Comparison of ENCODE assay signal across 14 cellular contexts in the genomic region with DNA sequence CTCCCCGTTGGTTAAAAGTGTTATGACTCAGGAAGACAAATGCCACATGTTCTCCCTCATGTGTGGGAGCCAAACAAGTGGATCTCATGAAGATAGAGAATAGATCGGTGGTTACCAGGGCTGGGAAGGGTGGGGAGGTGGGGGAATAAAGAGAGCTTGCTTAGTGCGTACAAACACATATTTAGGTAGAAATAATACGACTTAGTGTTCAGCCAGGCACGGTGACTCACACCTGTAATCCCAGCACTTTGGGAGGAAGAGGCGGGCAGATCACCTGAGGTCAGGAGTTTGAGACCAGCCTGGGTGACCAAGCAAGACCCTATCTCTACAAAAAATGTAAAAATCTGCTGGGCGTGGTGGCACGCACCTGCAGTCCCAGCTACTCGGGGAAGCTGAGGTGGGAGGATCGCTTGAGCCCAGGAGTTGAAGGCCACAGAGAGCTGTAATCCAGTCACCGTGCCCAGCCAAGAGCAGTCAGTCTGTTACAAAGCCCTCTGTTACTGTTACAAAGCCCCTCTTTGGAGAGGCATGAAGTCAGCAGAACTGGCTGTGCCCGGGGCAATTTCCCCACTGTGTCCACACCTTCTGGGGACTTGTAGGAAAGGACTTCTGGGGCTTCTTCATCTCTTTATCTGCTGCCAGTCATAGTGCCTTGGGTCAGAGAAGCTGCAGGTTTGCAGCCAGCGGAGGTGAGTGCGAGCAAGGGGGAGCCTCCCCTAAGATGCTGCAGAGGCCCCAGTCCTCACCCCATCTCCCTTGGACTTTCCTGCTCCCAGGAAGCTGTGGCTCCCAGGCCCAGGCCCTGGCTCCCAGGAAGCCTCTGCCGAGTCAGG. TPM values are rescaled to one million over a fixed set of nuclear protein-coding genes. Genes with fewer than 3 reads are reported as not detected.
DNase-seq lines count a peak whose midpoint lies in the region; ATAC-seq and TF ChIP-seq lines count a peak whose summit lies in the region.
"Had no signal": no experiment of that assay in that cellular context is flagged by ENCODE, and none has a peak within 500 bp of the region (broad histone marks: within the 10 kb centered on the region; RNA-seq: fewer than 3 reads in every experiment).

No MANE protein-coding gene starts in this region.

- POLR2A ChIA-PET in SK-N-SH (lab: Yijun Ruan, JAX) = interaction anchor here (0.6 kb wide), 1 partner anchor 17 kb away, joined by 3 read pairs; no protein-coding TSS in a partner anchor

- no peak for TF ChIP-seq EP300 in SK-N-SH (IDR thresholded peaks at IDR 0.05; ENCODE audit: borderline replicate concordance in 1 of 2, low read depth in 1 of 2, low read length in 1 of 2)

- H3K4ac ChIP-seq in neuronal stem cell (ENCODE audit: low read length) = peak overlapping the region; percentile 44

- no peaks in the 10 kb centered on the region for H3K27me3 ChIP-seq in SK-N-SH (ENCODE audit: insufficient read depth)
- peaks cover 0 to 53% (median 0%) of the 10 kb centered on the region in 3 experiments for H3K27me3 ChIP-seq in neuronal stem cell (ENCODE audit: control insufficient read depth in 3 of 3, insufficient read depth in 3 of 3, low read depth in 1 of 3, low read length in 3 of 3)
- H3K27me3 ChIP-seq in upper lobe of right lung = no peaks in the 10 kb centered on the region

- no peaks in the 10 kb centered on the region for H3K79me2 ChIP-seq in SK-N-SH (ENCODE audit: insufficient read depth)

- H3K14ac ChIP-seq in neuronal stem cell (ENCODE audit: low read length) = no peak overlapping the region

- H3F3A ChIP-seq in SK-N-SH (replicated peaks; ENCODE audit: insufficient read depth) = peaks cover 16% of the 10 kb centered on the region

- H4K8ac ChIP-seq in neuronal stem cell (ENCODE audit: low read depth, low read length) = no peak overlapping the region

- H3K79me1 ChIP-seq in neuronal stem cell (ENCODE audit: low read depth, low read length) = no peaks in the 10 kb centered on the region

- H3K9ac ChIP-seq in SK-N-SH = peak overlapping the region; percentile 74
- peak overlapping the region; percentile 78 for H3K9ac ChIP-seq in neuronal stem cell (ENCODE audit: low read depth, low read length, poor library complexity)
- H3K9ac ChIP-seq: KMS-11 had no signal

- no peaks in the 10 kb centered on the region for H3K9me2 ChIP-seq in SK-N-SH

- H2AK5ac ChIP-seq in neuronal stem cell (ENCODE audit: low read depth, low read length) = peak overlapping the region; percentile 78

- TF ChIP-seq CTCF in SK-N-SH (IDR thresholded peaks at IDR 0.05) (no peak), coronary artery (IDR thresholded peaks at IDR 0.05) (no peak), upper lobe of right lung (IDR thresholded peaks at IDR 0.05) (no peak)

- H2BK120ac ChIP-seq in neuronal stem cell (ENCODE audit: low read depth, low read length) = no peak overlapping the region

- H3K23ac ChIP-seq in neuronal stem cell (ENCODE audit: low read depth, low read length, poor library complexity) = no peak overlapping the region

- DNase-seq in SK-N-SH (no peak), coronary artery (ENCODE audit: low spot score) (no peak), neuronal stem cell (ENCODE audit: low spot score) (no peak), upper lobe of right lung (no peak), NCI-H2196 (lab: John Stamatoyannopoulos, UW; ENCODE audit: unreplicated experiment) (no peak), AG08396 (ENCODE audit: low spot score) (no peak), dermis blood vessel endothelial cell (no peak)
- DNase-seq: activated T-cell treated with anti-CD3 and anti-CD28 coated beads, Interleukin-2, amount 50 U/mL, for 1 hour had no signal

- WGBS in SK-N-SH (ENCODE audit: low lambda C conversion rate) = 75% methylated on average over 12 of the region's 15 CpGs
- WGBS in neuronal stem cell (ENCODE audit: extremely low coverage in 2 of 2, insufficient read length in 2 of 2, insufficient replicate concordance in 1 of 2), 2 donors = no CpG with 5 or more reads among the region's 15 CpGs

- H3K18ac ChIP-seq in neuronal stem cell (ENCODE audit: low read length) = peak overlapping the region; percentile 84

- H3K27ac ChIP-seq in SK-N-SH (ENCODE audit: low read depth in 2 of 2, low read length in 1 of 2) (peak overlapping the region; percentile 79 to 97), coronary artery (peak overlapping the region; percentile 89 to 92), neuronal stem cell (replicated peaks; ENCODE audit: low read length) (no peak overlapping the region), upper lobe of right lung (peak overlapping the region; percentile 76)
- H3K27ac ChIP-seq: KMS-11 had no signal

- CTCF ChIA-PET in SK-N-SH (lab: Yijun Ruan, JAX) = interaction anchor here (0.7 to 4.7 kb wide), 9 partner anchors 8 to 503 kb away, joined by 3 to 48 read pairs (median 5); no protein-coding TSS in a partner anchor

- H4K20me1 ChIP-seq in SK-N-SH (ENCODE audit: insufficient read depth) = no peaks in the 10 kb centered on the region

- H3K9me3 ChIP-seq in SK-N-SH (no peaks in the 10 kb centered on the region), neuronal stem cell (replicated peaks in 1 of 2; ENCODE audit: control insufficient read depth in 2 of 2, insufficient read depth in 1 of 2, low read depth in 1 of 2, low read length in 2 of 2) (no peaks in the 10 kb centered on the region), upper lobe of right lung (no peaks in the 10 kb centered on the region)

- ATAC-seq in SK-N-SH treated with all-trans-retinoic acid at 6 μM for 48 hours = no peak; the same call in 2 of the 3 replicates
- ATAC-seq in upper lobe of right lung = no peak
- ATAC-seq: WTC11 had no signal

- H4K91ac ChIP-seq in neuronal stem cell (ENCODE audit: low read depth, low read length, poor library complexity) = peak overlapping the region; percentile 86

- H2BK5ac ChIP-seq in neuronal stem cell (ENCODE audit: low read length) = peak overlapping the region; percentile 16

- H3K4me3 ChIP-seq in SK-N-SH (ENCODE audit: low read depth in 2 of 2, low read length in 1 of 2) (no peak overlapping the region), coronary artery (no peak overlapping the region), neuronal stem cell (ENCODE audit: low read length in 2 of 2) (no peak overlapping the region), upper lobe of right lung (no peak overlapping the region)

- no peak overlapping the region for H2BK12ac ChIP-seq in neuronal stem cell (ENCODE audit: low read length)

- H3K36me3 ChIP-seq in SK-N-SH (replicated peaks in 1 of 2; ENCODE audit: control insufficient read depth in 1 of 2, insufficient read depth in 2 of 2, low read length in 1 of 2) (no peaks in the 10 kb centered on the region), neuronal stem cell (replicated peaks in 1 of 2; ENCODE audit: control insufficient read depth in 2 of 2, insufficient read depth in 2 of 2, low read length in 2 of 2) (no peaks in the 10 kb centered on the region), upper lobe of right lung (no peaks in the 10 kb centered on the region)

- intact Hi-C loops in upper lobe of right lung (cut with DNase I) = no loop called here

- H3K4me1 ChIP-seq in SK-N-SH (ENCODE audit: control insufficient read depth in 1 of 2, insufficient read depth in 2 of 2, low read depth in 1 of 2, low read length in 1 of 2) (peaks cover 10 to 18% of the 10 kb centered on the region in 2 experiments; a peak in 3 of 4 replicates), neuronal stem cell (ENCODE audit: control insufficient read depth in 2 of 2, insufficient read depth in 1 of 2, low read depth in 1 of 2, low read length in 2 of 2) (peaks cover 0 to 5% of the 10 kb centered on the region in 2 donors), upper lobe of right lung (peaks cover 15% of the 10 kb centered on the region)

- peak overlapping the region; percentile 38 for H2BK15ac ChIP-seq in neuronal stem cell (ENCODE audit: low read length)

- TF ChIP-seq RAD21 in SK-N-SH (IDR thresholded peaks at IDR 0.05; ENCODE audit: low read length) = no peak

- peak overlapping the region; percentile 82 for H2AFZ ChIP-seq in SK-N-SH (ENCODE audit: low read depth)
- H2AFZ ChIP-seq in neuronal stem cell (ENCODE audit: low read length) = no peak overlapping the region

- H3K4me2 ChIP-seq in SK-N-SH (peak overlapping the region; percentile 25), neuronal stem cell (ENCODE audit: insufficient read depth, low read length, poor library complexity, severe bottlenecking) (no peak overlapping the region)
- H3K4me2 ChIP-seq: KMS-11 had no signal

TF ChIP-seq in SK-N-SH, 30 proteins besides CTCF, POLR2A, EP300 and RAD21 (continues in another document):
- TF ChIP-seq TCF12 (IDR thresholded peaks at IDR 0.05) (no peak), EZH2phosphoT487 (IDR thresholded peaks at IDR 0.05; ENCODE audit: borderline replicate concordance, low read depth) (no peak)
- TF ChIP-seq, protein P1, sequence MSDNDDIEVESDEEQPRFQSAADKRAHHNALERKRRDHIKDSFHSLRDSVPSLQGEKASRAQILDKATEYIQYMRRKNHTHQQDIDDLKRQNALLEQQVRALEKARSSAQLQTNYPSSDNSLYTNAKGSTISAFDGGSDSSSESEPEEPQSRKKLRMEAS (IDR thresholded peaks at IDR 0.05; ENCODE audit: low read depth) = no peak

TF ChIP-seq in SK-N-SH treated with all-trans-retinoic acid at 6 μM for 48 hours, 23 proteins besides CTCF, POLR2A, EP300 and RAD21 (continues in another document):
- TF ChIP-seq ZNF8 (CRISPR knock-in tag; IDR thresholded peaks at IDR 0.05) (no peak), ISL1 (CRISPR knock-in tag; IDR thresholded peaks at IDR 0.05) (no peak)

RNA-seq across cellular contexts. Expression of a gene that starts 4.3 kb away (rescaled TPM):
- polyA plus RNA-seq in SK-N-SH (2012; rRNA removed) = 0.52 and 0.79 TPM in 2 replicates
- 0.33 and 0.49 TPM in 2 replicates for polyA plus RNA-seq in SK-N-SH (2012; cell fraction: cytosol; rRNA removed)
- 0.75 and 1.0 TPM in 2 replicates for polyA plus RNA-seq in SK-N-SH (2012; cell fraction: nucleus; rRNA removed)
- polyA plus RNA-seq in neuronal stem cell (2013, experiment 1 of 2) = 0.17 TPM
- 0.40 TPM for polyA plus RNA-seq in neuronal stem cell (2013, experiment 2 of 2)
- total RNA-seq in upper lobe of right lung (10.5 TPM), dermis blood vessel endothelial cell (0.85 and 0.93 TPM in 2 replicates)
- total RNA-seq: A673, glomerular endothelial cell had no signal

RNA-seq across cellular contexts. Expression of a gene that starts 36.0 kb away (rescaled TPM):
- polyA plus RNA-seq in SK-N-SH (2012; rRNA removed) = not detected in 2 replicates
- not detected in 2 replicates for polyA plus RNA-seq in SK-N-SH (2012; cell fraction: cytosol; rRNA removed)
- polyA plus RNA-seq in SK-N-SH (2012; cell fraction: nucleus; rRNA removed) = not detected in 2 replicates
- 0.14 TPM for polyA plus RNA-seq in neuronal stem cell (2013, experiment 1 of 2)
- polyA plus RNA-seq in neuronal stem cell (2013, experiment 2 of 2) = 0.12 TPM
- not detected for total RNA-seq in upper lobe of right lung
- total RNA-seq in dermis blood vessel endothelial cell = not detected in 2 replicates
- total RNA-seq: A673, glomerular endothelial cell, Right ventricle myocardium superior, WTC11 had no signal
